In the genomic region with DNA sequence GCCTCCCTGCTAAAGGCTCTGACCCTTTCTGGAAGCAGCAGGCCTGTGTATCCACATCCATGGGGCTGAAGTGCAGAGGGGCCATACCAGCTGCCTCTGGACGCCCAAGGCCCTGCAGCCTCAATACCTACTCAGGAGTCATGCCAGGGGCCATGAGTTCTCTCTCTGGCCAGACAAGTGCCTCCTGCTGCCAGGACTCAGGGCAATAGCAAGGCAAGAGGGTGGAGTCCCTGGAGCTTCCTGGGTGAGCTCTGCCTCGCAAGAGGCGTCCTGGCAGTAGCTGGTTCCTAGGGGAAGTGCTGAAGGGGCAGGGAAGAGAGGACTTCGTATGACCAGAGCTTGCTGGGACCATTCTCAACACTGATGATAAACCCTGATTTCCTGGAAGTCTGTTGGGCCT, we compare ENCODE assay signal across 1 cellular context.
TF ChIP-seq lines count a peak whose summit lies in the region.

No MANE protein-coding gene starts in this region.

TF ChIP-seq in GM12891, 5 proteins besides CTCF, POLR2A, EP300 and RAD21 (continued from another document):
- TF ChIP-seq POU2F2 (IDR thresholded peaks at IDR 0.05; ENCODE audit: low read depth, low read length) = no peak
- no peak for TF ChIP-seq PAX5 (IDR thresholded peaks at IDR 0.05; ENCODE audit: insufficient read depth, low read length, severe bottlenecking)
- TF ChIP-seq POLR2AphosphoS5 (IDR thresholded peaks at IDR 0.05; ENCODE audit: low read depth, low read length) = no peak
